Comparison of ENCODE assay signal across 25 cellular contexts in the genomic region with DNA sequence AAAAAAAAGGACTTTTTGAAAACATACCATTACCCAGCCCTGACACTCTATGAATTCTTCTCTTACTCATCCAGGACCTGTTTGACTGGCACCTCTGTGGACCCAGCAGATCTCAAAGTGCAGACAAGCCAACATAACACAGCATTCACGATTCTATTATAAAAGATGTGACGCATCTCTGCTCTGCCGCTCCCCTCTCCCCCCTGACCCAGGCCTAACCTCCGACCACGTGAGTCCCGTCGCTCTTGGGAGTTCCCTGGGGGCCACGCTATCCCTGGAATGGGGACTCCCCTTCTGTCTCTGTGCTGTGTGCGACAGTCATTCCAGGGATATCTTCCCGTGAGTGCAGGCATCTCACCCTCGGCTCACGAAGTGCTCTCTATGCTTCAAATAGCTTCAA. TPM values are rescaled to one million over a fixed set of nuclear protein-coding genes. Genes with fewer than 3 reads are reported as not detected.
"Had no signal": no experiment of that assay in that cellular context is flagged by ENCODE, and none has a peak within 500 bp of the region (broad histone marks: within the 10 kb centered on the region; RNA-seq: fewer than 3 reads in every experiment).

No MANE protein-coding gene starts in this region.

- H3K9me3 ChIP-seq: ascending aorta, body of pancreas had no signal

- DNase-seq: activated CD4-positive, alpha-beta memory T cell treated with anti-CD3 and anti-CD28 coated beads for 36 hours; activated CD4-positive, alpha-beta T cell treated with anti-CD3 and anti-CD28 coated beads, Interleukin-2, amount 10 ng/mL, durations not matched to agents 7 days and 5 days; activated CD4-positive, CD25-positive, alpha-beta regulatory T cell; activated CD8-positive, alpha-beta memory T cell treated with anti-CD3 and anti-CD28 coated beads for 24 hours; activated effector memory CD4-positive, alpha-beta T cell treated with anti-CD3 and anti-CD28 coated beads, Interleukin-2, amount 50 U/mL, for 16 hours; activated naive CD4-positive, alpha-beta T cell treated with Interleukin-2 at 50 U/mL for 16 hours; activated naive CD8-positive, alpha-beta T cell treated with anti-CD3 and anti-CD28 coated beads, Interleukin-2, amount 50 U/mL, for 24 hours; activated T-cell treated with anti-CD3 and anti-CD28 coated beads, Interleukin-2, amount 50 U/mL, for 4 hours; amniotic stem cell; body of pancreas; NCI-H1092; NCI-H1417; NCI-H1930; NCI-H510A treated with DMSO at 0.1 percent for 48 hours; NCI-H69; NK-92 treated with Interleukin-12 subunit alpha and Interleukin-12 subunit beta, amount 100 ng/mL, for 24 hours; SIG-M5; T-helper 17 cell; T-helper 9 cell had no signal

- H3K9me3 Mint-ChIP-seq: activated CD4-positive, alpha-beta memory T cell treated with anti-CD3 and anti-CD28 coated beads for 36 hours; activated CD4-positive, alpha-beta T cell treated with anti-CD3 and anti-CD28 coated beads, Interleukin-2, amount 10 ng/mL, durations not matched to agents 7 days and 5 days; activated naive CD4-positive, alpha-beta T cell treated with anti-CD3 and anti-CD28 coated beads, Interleukin-2, amount 50 U/mL, for 72 hours; activated naive CD8-positive, alpha-beta T cell treated with anti-CD3 and anti-CD28 coated beads, Interleukin-2, amount 50 U/mL, for 24 hours; activated T-cell treated with anti-CD3 and anti-CD28 coated beads, Interleukin-2, amount 50 U/mL, for 4 hours; central memory CD8-positive, alpha-beta T cell had no signal

- H3K27me3 Mint-ChIP-seq: activated CD4-positive, alpha-beta T cell treated with anti-CD3 and anti-CD28 coated beads, Interleukin-2, amount 10 ng/mL, durations not matched to agents 7 days and 5 days had no signal

- H3K4me1 ChIP-seq: ascending aorta had no signal

- H3K4me1 Mint-ChIP-seq: activated CD4-positive, alpha-beta T cell treated with anti-CD3 and anti-CD28 coated beads, Interleukin-2, amount 10 ng/mL, durations not matched to agents 7 days and 5 days; activated naive CD8-positive, alpha-beta T cell treated with anti-CD3 and anti-CD28 coated beads, Interleukin-2, amount 50 U/mL, for 24 hours; central memory CD8-positive, alpha-beta T cell; T-helper 17 cell had no signal

- ATAC-seq: activated naive CD4-positive, alpha-beta T cell treated with anti-CD3 and anti-CD28 coated beads, Interleukin-2, amount 50 U/mL, for 72 hours; activated naive CD8-positive, alpha-beta T cell treated with anti-CD3 and anti-CD28 coated beads, Interleukin-2, amount 50 U/mL, for 24 hours; activated T-cell treated with anti-CD3 and anti-CD28 coated beads, Interleukin-2, amount 50 U/mL, for 4 hours; body of pancreas; T-helper 17 cell had no signal

- H3K36me3 ChIP-seq: ascending aorta had no signal

- H3K27me3 ChIP-seq: ascending aorta, body of pancreas had no signal

- H3K36me3 Mint-ChIP-seq: activated CD4-positive, alpha-beta memory T cell treated with anti-CD3 and anti-CD28 coated beads for 36 hours; activated naive CD4-positive, alpha-beta T cell treated with anti-CD3 and anti-CD28 coated beads, Interleukin-2, amount 50 U/mL, for 72 hours had no signal

- H3K27ac Mint-ChIP-seq: activated CD4-positive, alpha-beta memory T cell treated with anti-CD3 and anti-CD28 coated beads for 36 hours; activated CD4-positive, alpha-beta T cell treated with anti-CD3 and anti-CD28 coated beads, Interleukin-2, amount 10 ng/mL, durations not matched to agents 7 days and 5 days; activated naive CD4-positive, alpha-beta T cell treated with anti-CD3 and anti-CD28 coated beads, Interleukin-2, amount 50 U/mL, for 72 hours; activated naive CD8-positive, alpha-beta T cell treated with anti-CD3 and anti-CD28 coated beads, Interleukin-2, amount 50 U/mL, for 24 hours; T-helper 17 cell had no signal

- H3K4me2 ChIP-seq: KMS-11 had no signal

- H3K9ac ChIP-seq: KMS-11 had no signal

- H3K27ac ChIP-seq: ascending aorta, body of pancreas, KMS-11 had no signal

- H3K4me3 Mint-ChIP-seq: activated CD4-positive, alpha-beta memory T cell treated with anti-CD3 and anti-CD28 coated beads for 36 hours; activated CD4-positive, alpha-beta T cell treated with anti-CD3 and anti-CD28 coated beads, Interleukin-2, amount 10 ng/mL, durations not matched to agents 7 days and 5 days; activated naive CD8-positive, alpha-beta T cell treated with anti-CD3 and anti-CD28 coated beads, Interleukin-2, amount 50 U/mL, for 24 hours; activated T-cell treated with anti-CD3 and anti-CD28 coated beads, Interleukin-2, amount 50 U/mL, for 4 hours; central memory CD8-positive, alpha-beta T cell; T-helper 17 cell had no signal

- H3K4me3 ChIP-seq: ascending aorta, body of pancreas had no signal

RNA-seq across cellular contexts. Expression of a gene that starts 21.1 kb away (rescaled TPM):
- total RNA-seq: activated CD4-positive, alpha-beta memory T cell treated with anti-CD3 and anti-CD28 coated beads for 36 hours; activated CD4-positive, alpha-beta T cell treated with anti-CD3 and anti-CD28 coated beads, Interleukin-2, amount 10 ng/mL, durations not matched to agents 7 days and 5 days; activated naive CD4-positive, alpha-beta T cell treated with anti-CD3 and anti-CD28 coated beads, Interleukin-2, amount 50 U/mL, for 72 hours; activated T-cell treated with anti-CD3 and anti-CD28 coated beads, Interleukin-2, amount 50 U/mL, for 4 hours; ascending aorta; body of pancreas; bronchial epithelial cell; MCF 10A; T-helper 17 cell had no signal
